ENCODE assay signal across 8 cellular contexts in genomic region chr17:77400445-77400870, GRCh38.
DNase-seq lines count a peak whose midpoint lies in the region; ATAC-seq, FAIRE-seq and TF ChIP-seq lines count a peak whose summit lies in the region.

No MANE protein-coding gene starts in this region.

- H4K20me1 ChIP-seq in hepatocyte (ENCODE audit: insufficient read depth, poor library complexity, severe bottlenecking): peaks cover 85% of the 10 kb centered on the region

- POLR2A ChIA-PET in RWPE1 (lab: Yijun Ruan, JAX; ENCODE audit: low non-redundant PET): no interaction called here

- H3K4me1 ChIP-seq in hepatocyte (ENCODE audit: insufficient read depth) (no peaks in the 10 kb centered on the region), testis (peaks cover 4% of the 10 kb centered on the region)

- H3K4me2 ChIP-seq in hepatocyte: no peak overlapping the region

- no peaks in the 10 kb centered on the region for H3K9me2 ChIP-seq in hepatocyte (replicated peaks; ENCODE audit: insufficient read depth)

- H2AFZ ChIP-seq in hepatocyte: no peak overlapping the region

- H3K4me3 ChIP-seq in hepatocyte (no peak overlapping the region), testis (no peak overlapping the region)

- H3K36me3 ChIP-seq in hepatocyte (replicated peaks; ENCODE audit: insufficient read depth, low read depth) (no peaks in the 10 kb centered on the region), testis (ENCODE audit: low read depth, missing control alignments) (no peaks in the 10 kb centered on the region)

- CTCF ChIA-PET in RWPE1 (lab: Yijun Ruan, JAX): interaction anchor here (0.6 to 1.5 kb wide), 8 partner anchors 12 to 241 kb away, joined by 3 to 7 read pairs (median 4); no protein-coding TSS in a partner anchor

- WGBS in hepatocyte (ENCODE audit: low lambda C conversion rate, missing lambda C conversion rate): 80% methylated on average over 8 of the region's 8 CpGs
- WGBS in testis, 2 donors: 55 to 79% methylated on average over 7 to 8 of the region's 8 CpGs

- no peaks in the 10 kb centered on the region for H3K9me3 ChIP-seq in hepatocyte (ENCODE audit: low read depth)
- H3K9me3 ChIP-seq in testis: no peaks in the 10 kb centered on the region

- ATAC-seq in HG03432 (IDR thresholded peaks at IDR 0.05; ENCODE audit: unreplicated experiment): no peak

- intact Hi-C loops in testis (cut with DNase I; ENCODE audit: low total_unique reads): no loop called here

- no peaks in the 10 kb centered on the region for H3K27me3 ChIP-seq in hepatocyte
- H3K27me3 ChIP-seq in testis: no peaks in the 10 kb centered on the region

- no peak for TF ChIP-seq POLR2A in testis (IDR thresholded peaks at IDR 0.05)

- peak; percentile 76 for FAIRE-seq in GM19239 (lab: Jason Lieb, UNC)

- DNase-seq in GM19239 (ENCODE audit: insufficient read length, low spot score) (peak; percentile 64), RWPE1 (ENCODE audit: low spot score) (no peak), activated gamma-delta T cell (lab: John Stamatoyannopoulos, UW) (peak; percentile 29), hepatocyte (ENCODE audit: low spot score) (no peak), testis (no peak), OCI-M2 (lab: John Stamatoyannopoulos, UW; ENCODE audit: unreplicated experiment) (no peak)
- peak; percentile 46 to 71 (median 57) for DNase-seq in stimulated activated CD4-positive, alpha-beta T cell treated with anti-CD3 and anti-CD28 coated beads, TNF-alpha, amount 100 ng/mL, for 1 hour (ENCODE audit: low read depth in 3 of 3, low spot score in 1 of 3)

- H3K27ac ChIP-seq in RWPE1 (peak overlapping the region; percentile 55), hepatocyte (no peak overlapping the region), testis (no peak overlapping the region)

- peaks cover 100% of the 10 kb centered on the region for H3K79me2 ChIP-seq in hepatocyte

- TF ChIP-seq CTCF in RWPE1 (conservative IDR thresholded peaks at IDR 0.05; ENCODE audit: low read depth): no peak
- peak; percentile 42 for TF ChIP-seq CTCF in hepatocyte (IDR thresholded peaks at IDR 0.05; ENCODE audit: poor library complexity)
- peak in 1 of 3 experiments; percentile 20 for TF ChIP-seq CTCF in testis (IDR thresholded peaks at IDR 0.05)

Comparison
In these comparisons a context has a peak if more than half of its experiments do, and no peak if none do; other contexts are left out.
1. DNase-seq: peak in GM19239 (single experiment), activated gamma-delta T cell (single experiment) and stimulated activated CD4-positive, alpha-beta T cell treated with anti-CD3 and anti-CD28 coated beads, TNF-alpha, amount 100 ng/mL, for 1 hour (3 of 3); none in RWPE1 (single experiment), hepatocyte (single experiment), testis (single experiment) and OCI-M2 (single experiment).